In the genomic region with DNA sequence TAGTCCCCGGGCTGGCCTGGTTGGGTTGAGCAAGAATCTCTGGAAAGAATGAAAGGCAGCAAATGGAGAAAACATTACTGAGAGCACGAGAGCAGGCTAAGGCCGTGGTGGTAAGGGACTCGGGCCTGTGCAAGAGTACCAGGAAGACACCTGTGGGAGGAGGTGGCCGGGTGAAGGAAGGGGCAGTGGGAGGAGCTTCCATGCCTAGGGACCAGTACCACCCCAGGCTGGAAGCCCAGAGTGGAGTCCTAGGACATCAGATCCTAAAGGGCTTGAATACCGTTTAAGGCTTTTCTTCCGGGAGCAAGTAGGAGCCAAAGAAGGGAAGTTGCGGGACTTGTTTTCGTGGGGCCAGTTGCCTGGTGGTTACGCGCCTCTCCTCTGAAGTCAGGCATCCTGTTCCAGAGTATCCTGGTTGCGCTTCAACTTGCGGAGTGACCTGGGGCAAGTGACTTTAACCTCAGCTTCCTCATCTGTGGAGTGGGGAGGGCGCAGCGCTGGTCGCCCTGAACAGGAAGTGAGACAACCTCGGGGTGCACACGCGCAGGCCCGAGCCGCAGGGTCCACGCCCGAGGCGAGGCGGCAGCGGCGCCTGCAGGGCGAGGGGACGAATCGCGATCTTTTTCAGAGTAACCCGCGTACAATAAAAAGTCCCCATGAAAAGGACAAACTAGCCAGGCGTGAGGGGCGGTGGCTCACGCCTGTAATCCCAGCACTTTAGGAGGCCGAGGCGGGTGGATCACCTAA, we compare ENCODE assay signal across 8 cellular contexts. TPM values are rescaled to one million over a fixed set of nuclear protein-coding genes. Genes with fewer than 3 reads are reported as not detected.
DNase-seq lines count a peak whose midpoint lies in the region; ATAC-seq, FAIRE-seq and TF ChIP-seq lines count a peak whose summit lies in the region.

No MANE protein-coding gene starts in this region.

- peak overlapping the region; percentile 94 for H3K9ac ChIP-seq in HepG2 (ENCODE audit: insufficient read depth, low read depth, low read length)

- peak; percentile 80 for FAIRE-seq in HepG2 (lab: Jason Lieb, UNC)

- no TSS peak for BruUV-seq in HepG2 (replicated peaks; lab: Mats Ljungman, UMichigan)

- TF ChIP-seq POLR2A in HepG2 (IDR thresholded peaks at IDR 0.05; ENCODE audit: insufficient read depth in 1 of 2, low read depth in 2 of 2, low read length in 2 of 2), result peak in 1 of 2 experiments; percentile 54; a peak in 1 of 4 replicates

- in situ Hi-C loops in HepG2 (cut with HindIII; ENCODE audit: extremely low pct_ligation_motif_present, low pct_unique_long_range_greater_than_20kb), result no loop called here

- TF ChIP-seq EP300 in HepG2 (IDR thresholded peaks at IDR 0.05; ENCODE audit: low read depth in 2 of 2, low read length in 2 of 2) (peak in 1 of 2 experiments; percentile 5; a peak in 1 of 4 replicates), HepG2 (CRISPR knock-in tag; IDR thresholded peaks at IDR 0.05; ENCODE audit: borderline replicate concordance) (peak; percentile 20; the same call in 1 of the 2 replicates)

- under 1% methylated on average over 37 of the region's 38 CpGs for WGBS in HepG2 (ENCODE audit: low lambda C conversion rate)

- H4K20me1 ChIP-seq in HepG2 (ENCODE audit: insufficient read depth, low read length), result peaks cover 5% of the 10 kb centered on the region; the same call in 1 of the 2 replicates

- H2AFZ ChIP-seq in HepG2 (ENCODE audit: low read length), result no peak overlapping the region

- peak overlapping the region; percentile 96 for H3K4me3 ChIP-seq in AG04450 (ENCODE audit: low read depth, low read length)
- peak overlapping the region; percentile 89 for H3K4me3 ChIP-seq in coronary artery
- H3K4me3 ChIP-seq in HepG2 (replicated peaks in 1 of 3; ENCODE audit: insufficient read depth in 1 of 3, low read depth in 2 of 3, low read length in 3 of 3), result peak overlapping the region; percentile 78 to 96 (median 78)

- peak overlapping the region; percentile 94 for H3K4me2 ChIP-seq in HepG2 (ENCODE audit: low read depth, low read length)

- H3K27me3 ChIP-seq in AG04450 (ENCODE audit: control insufficient read depth, insufficient read depth, low read length) (no peaks in the 10 kb centered on the region), HepG2 (ENCODE audit: control insufficient read depth in 1 of 2, insufficient read depth in 2 of 2, low read length in 2 of 2) (no peaks in the 10 kb centered on the region; a peak in 1 of 5 replicates)

- peaks cover 38% of the 10 kb centered on the region for H3K79me2 ChIP-seq in HepG2 (ENCODE audit: insufficient read depth, low read length)

- DNase-seq in AG04450 (ENCODE audit: low read depth, low spot score), result peak; percentile 23
- peak; percentile 30 to 83 for DNase-seq in NCI-H446 (lab: John Stamatoyannopoulos, UW)
- peak; percentile 84 for DNase-seq in activated CD4-positive, alpha-beta T cell treated with anti-CD3 and anti-CD28 coated beads for 48 hours
- DNase-seq in coronary artery (ENCODE audit: low spot score), result peak; percentile 90
- peak; percentile 90 for DNase-seq in HepG2 (ENCODE audit: low spot score)
- peak; percentile 65 to 66 for DNase-seq in stimulated activated CD4-positive, alpha-beta T cell treated with anti-CD3 and anti-CD28 coated beads, Interleukin-2, amount 100 ng/mL, for 48 hours

- intact Hi-C loops in HepG2 (cut with micrococcal nuclease; ENCODE audit: unreplicated experiment), result loop anchor here (2.0 to 10.0 kb wide), 6 partner anchors 31 to 325 kb away; partner anchors contain the start of genes ARFRP1 and DNAJC5

- peak overlapping the region; percentile 43 for H3K27ac ChIP-seq in AG04450 (ENCODE audit: low read depth, low read length)
- H3K27ac ChIP-seq in coronary artery, result peak overlapping the region; percentile 65 to 94
- H3K27ac ChIP-seq in HepG2 (ENCODE audit: extremely low read length, insufficient read depth, low read length), result peak overlapping the region; percentile 89

- TF ChIP-seq CTCF in AG04450 (IDR thresholded peaks at IDR 0.05; ENCODE audit: low read depth, low read length) (peak; percentile 73), coronary artery (IDR thresholded peaks at IDR 0.05) (peak; percentile 50), HepG2 (CRISPR knock-in tag; IDR thresholded peaks at IDR 0.05) (peak; percentile 100)

- CTCF ChIA-PET in AG04450 (lab: Charles Lee) (interaction anchor here (0.6 to 2.4 kb wide), 6 partner anchors 9 to 325 kb away, joined by 3 to 11 read pairs (median 4); no protein-coding TSS in a partner anchor), HepG2 (lab: Yijun Ruan, JAX; ENCODE audit: low intra/inter-chr PET ratio, low total read pairs) (interaction anchor here (1.5 to 2.1 kb wide), 5 partner anchors 35 to 326 kb away, joined by 4 to 15 read pairs (median 9); partner anchors contain the start of genes ARFRP1, PTK6 and ZGPAT)

- H3K4me1 ChIP-seq in HepG2 (ENCODE audit: insufficient read depth, low read length), result peaks cover 51% of the 10 kb centered on the region

- TF ChIP-seq RAD21 in HepG2 (CRISPR knock-in tag; IDR thresholded peaks at IDR 0.05), result peak; percentile 99

- ATAC-seq in GM18867 (IDR thresholded peaks at IDR 0.05; ENCODE audit: unreplicated experiment), result peak; percentile 56
- peak; percentile 61 for ATAC-seq in HG03139 (IDR thresholded peaks at IDR 0.05; ENCODE audit: unreplicated experiment)
- ATAC-seq in HepG2, result peak; percentile 76

- POLR2A ChIA-PET in AG04450 (lab: Yijun Ruan, JAX), result interaction anchor here (1.9 to 2.0 kb wide), 2 partner anchors 9 to 29 kb away, joined by 15 to 17 read pairs; no protein-coding TSS in a partner anchor
- POLR2A ChIA-PET in HepG2 (lab: Yijun Ruan, JAX), result interaction anchor here (1.0 to 4.6 kb wide), 36 partner anchors 8 to 326 kb away, joined by 3 to 71 read pairs (median 8); partner anchors contain the start of genes ARFRP1, C20orf204, DNAJC5 and GMEB2

- peaks cover 7 to 10% of the 10 kb centered on the region in 2 experiments for H3K36me3 ChIP-seq in HepG2 (replicated peaks in 1 of 2; ENCODE audit: control insufficient read depth in 1 of 2, insufficient read depth in 2 of 2, low read length in 2 of 2)

- H3K9me3 ChIP-seq in AG04450 (ENCODE audit: control insufficient read depth, insufficient read depth, low read length) (peaks cover 2% of the 10 kb centered on the region; the same call in 1 of the 2 replicates), HepG2 (ENCODE audit: low read length) (no peaks in the 10 kb centered on the region)

RNA-seq across cellular contexts. Expression of gene TPD52L2, which starts 1.1 kb away (rescaled TPM):
- polyA plus RNA-seq in AG04450 (2011; rRNA removed) (202 and 219 TPM in 2 replicates), HepG2 (2011; rRNA removed) (184 and 198 TPM in 2 replicates)
- 103 and 111 TPM in 2 replicates for polyA minus RNA-seq in AG04450 (2011; rRNA and poly(A)+ RNA removed)
- total RNA-seq in HepG2 (2016; rRNA removed; fragmentation: Illumina TruSeq; extraction: Trizol), result 156 and 187 TPM in 2 replicates
- total RNA-seq in HepG2 (2016; cell fraction: cytosol; rRNA removed; fragmentation: Illumina TruSeq; extraction: Trizol; ENCODE audit: low read depth), result 17.3 and 18.9 TPM in 2 replicates
- total RNA-seq in HepG2 (2016; cell fraction: insoluble cytoplasmic fraction; rRNA removed; fragmentation: Illumina TruSeq; extraction: Trizol), result 159 and 183 TPM in 2 replicates
- total RNA-seq in HepG2 (2016; cell fraction: membrane; rRNA removed; fragmentation: Illumina TruSeq; extraction: Trizol), result 68.0 and 74.8 TPM in 2 replicates
- total RNA-seq in HepG2 (2016; cell fraction: nucleus; rRNA removed; fragmentation: Illumina TruSeq; extraction: Trizol), result 80.6 and 85.7 TPM in 2 replicates
- polyA plus RNA-seq in HepG2 (2011; cell fraction: cytosol; rRNA removed), result 197 and 204 TPM in 2 replicates
- 163 and 169 TPM in 2 replicates for polyA plus RNA-seq in HepG2 (2011; cell fraction: nucleus; rRNA removed)
- polyA plus RNA-seq in HepG2 (2012), result 96.3 and 115 TPM in 2 replicates
- 18.7 and 19.4 TPM in 2 replicates for polyA plus RNA-seq in HepG2 (2016; cell fraction: cytosol; fragmentation: Illumina TruSeq; extraction: Trizol; ENCODE audit: low read depth)
- polyA plus RNA-seq in HepG2 (2016; cell fraction: insoluble cytoplasmic fraction; fragmentation: Illumina TruSeq; extraction: Trizol; ENCODE audit: low read depth), result 188 and 207 TPM in 2 replicates
- polyA plus RNA-seq in HepG2 (2016; cell fraction: membrane; fragmentation: Illumina TruSeq; extraction: Trizol; ENCODE audit: low read depth), result 59.6 and 59.7 TPM in 2 replicates
- 162 and 173 TPM in 2 replicates for polyA plus RNA-seq in HepG2 (2016; cell fraction: nucleus; fragmentation: Illumina TruSeq; extraction: Trizol; ENCODE audit: insufficient read depth, low read depth)
- polyA minus RNA-seq in HepG2 (2011; rRNA and poly(A)+ RNA removed; ENCODE audit: low replicate concordance), result 128 and 150 TPM in 2 replicates
- 114 and 118 TPM in 2 replicates for polyA minus RNA-seq in HepG2 (2011; cell fraction: cytosol; rRNA and poly(A)+ RNA removed)
- 47.3 and 56.6 TPM in 2 replicates for polyA minus RNA-seq in HepG2 (2011; cell fraction: nucleus; rRNA and poly(A)+ RNA removed)

RNA-seq across cellular contexts. Expression of gene ABHD16B, which starts 2.7 kb away (rescaled TPM):
- polyA plus RNA-seq in AG04450 (2011; rRNA removed) (not detected in 2 replicates), HepG2 (2011; rRNA removed) (not detected in 2 replicates)
- not detected in 2 replicates for polyA minus RNA-seq in AG04450 (2011; rRNA and poly(A)+ RNA removed)
- total RNA-seq in HepG2 (2016; rRNA removed; fragmentation: Illumina TruSeq; extraction: Trizol), result not detected in 2 replicates
- total RNA-seq in HepG2 (2016; cell fraction: cytosol; rRNA removed; fragmentation: Illumina TruSeq; extraction: Trizol; ENCODE audit: low read depth), result not detected in 2 replicates
- not detected in 2 replicates for total RNA-seq in HepG2 (2016; cell fraction: insoluble cytoplasmic fraction; rRNA removed; fragmentation: Illumina TruSeq; extraction: Trizol)
- total RNA-seq in HepG2 (2016; cell fraction: membrane; rRNA removed; fragmentation: Illumina TruSeq; extraction: Trizol), result not detected in 2 replicates
- not detected in 2 replicates for total RNA-seq in HepG2 (2016; cell fraction: nucleus; rRNA removed; fragmentation: Illumina TruSeq; extraction: Trizol)
- polyA plus RNA-seq in HepG2 (2011; cell fraction: cytosol; rRNA removed), result not detected in 2 replicates
- polyA plus RNA-seq in HepG2 (2011; cell fraction: nucleus; rRNA removed), result not detected in 2 replicates
- not detected in 2 replicates for polyA plus RNA-seq in HepG2 (2012)
- polyA plus RNA-seq in HepG2 (2016; cell fraction: cytosol; fragmentation: Illumina TruSeq; extraction: Trizol; ENCODE audit: low read depth), result not detected in 2 replicates
- polyA plus RNA-seq in HepG2 (2016; cell fraction: insoluble cytoplasmic fraction; fragmentation: Illumina TruSeq; extraction: Trizol; ENCODE audit: low read depth), result not detected in 2 replicates
- polyA plus RNA-seq in HepG2 (2016; cell fraction: membrane; fragmentation: Illumina TruSeq; extraction: Trizol; ENCODE audit: low read depth), result not detected in 2 replicates
- not detected in 2 replicates for polyA plus RNA-seq in HepG2 (2016; cell fraction: nucleus; fragmentation: Illumina TruSeq; extraction: Trizol; ENCODE audit: insufficient read depth, low read depth)
- polyA minus RNA-seq in HepG2 (2011; rRNA and poly(A)+ RNA removed; ENCODE audit: low replicate concordance), result not detected in 2 replicates
- polyA minus RNA-seq in HepG2 (2011; cell fraction: cytosol; rRNA and poly(A)+ RNA removed), result not detected in 2 replicates
- not detected in 2 replicates for polyA minus RNA-seq in HepG2 (2011; cell fraction: nucleus; rRNA and poly(A)+ RNA removed)

RNA-seq across cellular contexts. Expression of gene DNAJC5, which starts 31.0 kb away (rescaled TPM):
- polyA plus RNA-seq in AG04450 (2011; rRNA removed) (36.7 and 40.9 TPM in 2 replicates), HepG2 (2011; rRNA removed) (42.8 and 51.8 TPM in 2 replicates)
- 52.0 and 63.4 TPM in 2 replicates for polyA minus RNA-seq in AG04450 (2011; rRNA and poly(A)+ RNA removed)
- 54.3 and 64.5 TPM in 2 replicates for total RNA-seq in HepG2 (2016; rRNA removed; fragmentation: Illumina TruSeq; extraction: Trizol)
- total RNA-seq in HepG2 (2016; cell fraction: cytosol; rRNA removed; fragmentation: Illumina TruSeq; extraction: Trizol; ENCODE audit: low read depth), result 11.9 and 12.0 TPM in 2 replicates
- 48.4 and 65.4 TPM in 2 replicates for total RNA-seq in HepG2 (2016; cell fraction: insoluble cytoplasmic fraction; rRNA removed; fragmentation: Illumina TruSeq; extraction: Trizol)
- 20.9 and 21.3 TPM in 2 replicates for total RNA-seq in HepG2 (2016; cell fraction: membrane; rRNA removed; fragmentation: Illumina TruSeq; extraction: Trizol)
- total RNA-seq in HepG2 (2016; cell fraction: nucleus; rRNA removed; fragmentation: Illumina TruSeq; extraction: Trizol), result 36.9 and 44.3 TPM in 2 replicates
- 50.7 and 53.5 TPM in 2 replicates for polyA plus RNA-seq in HepG2 (2011; cell fraction: cytosol; rRNA removed)
- polyA plus RNA-seq in HepG2 (2011; cell fraction: nucleus; rRNA removed), result 53.1 and 56.7 TPM in 2 replicates
- 35.9 and 42.1 TPM in 2 replicates for polyA plus RNA-seq in HepG2 (2012)
- polyA plus RNA-seq in HepG2 (2016; cell fraction: cytosol; fragmentation: Illumina TruSeq; extraction: Trizol; ENCODE audit: low read depth), result 6.9 and 7.7 TPM in 2 replicates
- polyA plus RNA-seq in HepG2 (2016; cell fraction: insoluble cytoplasmic fraction; fragmentation: Illumina TruSeq; extraction: Trizol; ENCODE audit: low read depth), result 37.7 and 43.6 TPM in 2 replicates
- 11.5 and 11.7 TPM in 2 replicates for polyA plus RNA-seq in HepG2 (2016; cell fraction: membrane; fragmentation: Illumina TruSeq; extraction: Trizol; ENCODE audit: low read depth)
- 52.1 and 53.7 TPM in 2 replicates for polyA plus RNA-seq in HepG2 (2016; cell fraction: nucleus; fragmentation: Illumina TruSeq; extraction: Trizol; ENCODE audit: insufficient read depth, low read depth)
- polyA minus RNA-seq in HepG2 (2011; rRNA and poly(A)+ RNA removed; ENCODE audit: low replicate concordance), result 45.9 and 137 TPM in 2 replicates
- polyA minus RNA-seq in HepG2 (2011; cell fraction: cytosol; rRNA and poly(A)+ RNA removed), result 49.8 and 50.2 TPM in 2 replicates
- 27.8 and 28.3 TPM in 2 replicates for polyA minus RNA-seq in HepG2 (2011; cell fraction: nucleus; rRNA and poly(A)+ RNA removed)

RNA-seq across cellular contexts. Expression of gene ZBTB46, which starts 32.9 kb away (rescaled TPM):
- 2.0 and 2.8 TPM in 2 replicates for polyA plus RNA-seq in AG04450 (2011; rRNA removed)
- 9.7 and 13.5 TPM in 2 replicates for polyA minus RNA-seq in AG04450 (2011; rRNA and poly(A)+ RNA removed)
- 10.9 and 13.5 TPM in 2 replicates for total RNA-seq in HepG2 (2016; rRNA removed; fragmentation: Illumina TruSeq; extraction: Trizol)
- 74.9 and 80.6 TPM in 2 replicates for total RNA-seq in HepG2 (2016; cell fraction: cytosol; rRNA removed; fragmentation: Illumina TruSeq; extraction: Trizol; ENCODE audit: low read depth)
- total RNA-seq in HepG2 (2016; cell fraction: insoluble cytoplasmic fraction; rRNA removed; fragmentation: Illumina TruSeq; extraction: Trizol), result 10.9 and 15.4 TPM in 2 replicates
- 51.8 and 55.2 TPM in 2 replicates for total RNA-seq in HepG2 (2016; cell fraction: membrane; rRNA removed; fragmentation: Illumina TruSeq; extraction: Trizol)
- total RNA-seq in HepG2 (2016; cell fraction: nucleus; rRNA removed; fragmentation: Illumina TruSeq; extraction: Trizol), result 8.7 and 9.2 TPM in 2 replicates
- polyA plus RNA-seq in HepG2 (2011; rRNA removed), result 1.6 and 2.7 TPM in 2 replicates
- 1.6 and 2.0 TPM in 2 replicates for polyA plus RNA-seq in HepG2 (2011; cell fraction: cytosol; rRNA removed)
- 7.2 and 7.6 TPM in 2 replicates for polyA plus RNA-seq in HepG2 (2011; cell fraction: nucleus; rRNA removed)
- 3.8 and 5.3 TPM in 2 replicates for polyA plus RNA-seq in HepG2 (2012)
- polyA plus RNA-seq in HepG2 (2016; cell fraction: cytosol; fragmentation: Illumina TruSeq; extraction: Trizol; ENCODE audit: low read depth), result 0.45 and 0.85 TPM in 2 replicates
- polyA plus RNA-seq in HepG2 (2016; cell fraction: insoluble cytoplasmic fraction; fragmentation: Illumina TruSeq; extraction: Trizol; ENCODE audit: low read depth), result 3.9 and 4.2 TPM in 2 replicates
- polyA plus RNA-seq in HepG2 (2016; cell fraction: membrane; fragmentation: Illumina TruSeq; extraction: Trizol; ENCODE audit: low read depth), result 1.4 and 1.5 TPM in 2 replicates
- polyA plus RNA-seq in HepG2 (2016; cell fraction: nucleus; fragmentation: Illumina TruSeq; extraction: Trizol; ENCODE audit: insufficient read depth, low read depth), result 7.1 and 7.5 TPM in 2 replicates
- 18.8 and 33.6 TPM in 2 replicates for polyA minus RNA-seq in HepG2 (2011; rRNA and poly(A)+ RNA removed; ENCODE audit: low replicate concordance)
- 8.3 and 9.0 TPM in 2 replicates for polyA minus RNA-seq in HepG2 (2011; cell fraction: cytosol; rRNA and poly(A)+ RNA removed)
- polyA minus RNA-seq in HepG2 (2011; cell fraction: nucleus; rRNA and poly(A)+ RNA removed), result 5.4 and 9.1 TPM in 2 replicates

Comparison
In these comparisons a context has a peak if more than half of its experiments do, and no peak if none do; other contexts are left out.
1. Peak in every context shown above with its lines: DNase-seq, ATAC-seq, H3K4me3 ChIP-seq and H3K27ac ChIP-seq.
2. DNase-seq: peak in every context shown above with its lines; median percentile 90 in coronary artery; 90 in HepG2; 84 in activated CD4-positive, alpha-beta T cell treated with anti-CD3 and anti-CD28 coated beads for 48 hours; 66 in stimulated activated CD4-positive, alpha-beta T cell treated with anti-CD3 and anti-CD28 coated beads, Interleukin-2, amount 100 ng/mL, for 48 hours; 56 in NCI-H446; 23 in AG04450.
3. CTCF ChIP-seq: peak in every context shown above with its lines; median percentile 100 in HepG2; 73 in AG04450; 50 in coronary artery.